Comparison of ENCODE assay signal across 18 cellular contexts in genomic region chr1:235008239-235008638, GRCh38.
DNase-seq lines count a peak whose midpoint lies in the region; ATAC-seq and TF ChIP-seq lines count a peak whose summit lies in the region.
"Had no signal": no experiment of that assay in that cellular context is flagged by ENCODE, and none has a peak within 500 bp of the region (broad histone marks: within the 10 kb centered on the region; RNA-seq: fewer than 3 reads in every experiment).

No MANE protein-coding gene starts in this region.

- no peaks in the 10 kb centered on the region for H3K27me3 ChIP-seq in CD8-positive, alpha-beta T cell (ENCODE audit: insufficient read depth, low read length)
- H3K27me3 ChIP-seq: cardiac muscle cell, MG63, tibial artery had no signal

- intact Hi-C loops in CD8-positive, alpha-beta T cell (cut with DNase I, micrococcal nuclease) = loop anchor here in 1 of 2 experiments (5.0 kb wide), 1 partner anchor 101 kb away; no protein-coding TSS in a partner anchor
- intact Hi-C loops in left colon (cut with DNase I, micrococcal nuclease) = no loop called here

- no peak for TF ChIP-seq CTCF in CD8-positive, alpha-beta T cell (IDR thresholded peaks at IDR 0.05)

- POLR2A ChIA-PET in CD8-positive, alpha-beta T cell (lab: Charles Lee) = interaction anchor here (1.2 kb wide), 1 partner anchor 35 kb away, joined by 3 read pairs; no protein-coding TSS in a partner anchor
- POLR2A ChIA-PET in activated naive CD8-positive, alpha-beta T cell treated with anti-CD3 and anti-CD28 coated beads, Interleukin-2, amount 10 ng/mL, durations not matched to agents 7 days and 5 days (lab: Charles Lee) = no interaction called here

- no peak for ATAC-seq in CD8-positive, alpha-beta T cell
- ATAC-seq in activated naive CD8-positive, alpha-beta T cell treated with anti-CD3 and anti-CD28 coated beads, Interleukin-2, amount 10 ng/mL, durations not matched to agents 7 days and 5 days (ENCODE audit: low read depth) = no peak
- ATAC-seq in left colon = peak; percentile 61
- ATAC-seq in HG03097 (IDR thresholded peaks at IDR 0.05; ENCODE audit: low FRiP score, unreplicated experiment) = no peak
- ATAC-seq: left cardiac atrium, SK-N-SH treated with all-trans-retinoic acid at 6 μM for 48 hours had no signal

- H3K4me3 ChIP-seq in CD8-positive, alpha-beta T cell (ENCODE audit: low read depth, low read length) = no peak overlapping the region
- H3K4me3 ChIP-seq: cardiac muscle cell, MG63, PC-9, tibial artery had no signal

- no peaks in the 10 kb centered on the region for H3K9me3 Mint-ChIP-seq in CD8-positive, alpha-beta T cell
- H3K9me3 Mint-ChIP-seq in IgD-negative memory B cell = peaks cover 0 to 1% (median 0%) of the 10 kb centered on the region in 3 donors
- H3K9me3 Mint-ChIP-seq in activated naive CD8-positive, alpha-beta T cell treated with anti-CD3 and anti-CD28 coated beads, Interleukin-2, amount 10 ng/mL, durations not matched to agents 7 days and 5 days = peaks cover 8% of the 10 kb centered on the region

- CTCF ChIA-PET in CD8-positive, alpha-beta T cell (lab: Charles Lee) = no interaction called here

- H3K4me1 ChIP-seq in CD8-positive, alpha-beta T cell (ENCODE audit: insufficient read depth, low read length) = peaks cover 25% of the 10 kb centered on the region

- no peaks in the 10 kb centered on the region for H3K9me3 ChIP-seq in CD8-positive, alpha-beta T cell (ENCODE audit: low read length)
- H3K9me3 ChIP-seq: MG63 had no signal

- DNase-seq in CD8-positive, alpha-beta T cell = no peak
- no peak for DNase-seq in activated naive CD8-positive, alpha-beta T cell treated with anti-CD3 and anti-CD28 coated beads, Interleukin-2, amount 10 ng/mL, durations not matched to agents 7 days and 5 days
- DNase-seq in left colon = no peak
- no peak for DNase-seq in T-helper 9 cell
- no peak for DNase-seq in germinal center (ENCODE audit: low spot score)
- DNase-seq: DMS153; effector CD8-positive, alpha-beta T cell; left cardiac atrium; MG63; NCI-H187 treated with DMSO at 0.1 percent for 48 hours; NCI-H524; PC-9; posterior cingulate gyrus; tibial artery had no signal

- H3K27me3 Mint-ChIP-seq in CD8-positive, alpha-beta T cell (ENCODE audit: low read depth) = no peaks in the 10 kb centered on the region
- H3K27me3 Mint-ChIP-seq in IgD-negative memory B cell = no peaks in the 10 kb centered on the region
- no peaks in the 10 kb centered on the region for H3K27me3 Mint-ChIP-seq in activated naive CD8-positive, alpha-beta T cell treated with anti-CD3 and anti-CD28 coated beads, Interleukin-2, amount 10 ng/mL, durations not matched to agents 7 days and 5 days

- H3K27ac ChIP-seq in CD8-positive, alpha-beta T cell (ENCODE audit: low read depth, low read length) = no peak overlapping the region
- H3K27ac ChIP-seq: cardiac muscle cell, PC-9, tibial artery had no signal

- no peaks in the 10 kb centered on the region for H3K36me3 ChIP-seq in CD8-positive, alpha-beta T cell (ENCODE audit: insufficient read depth, low read length)
- H3K36me3 ChIP-seq: cardiac muscle cell, MG63, tibial artery had no signal

- peak overlapping the region; percentile 64 for H3K27ac Mint-ChIP-seq in CD8-positive, alpha-beta T cell
- H3K27ac Mint-ChIP-seq in IgD-negative memory B cell = peak overlapping the region; percentile 17 to 68 (median 45)
- peak overlapping the region; percentile 64 for H3K27ac Mint-ChIP-seq in activated naive CD8-positive, alpha-beta T cell treated with anti-CD3 and anti-CD28 coated beads, Interleukin-2, amount 10 ng/mL, durations not matched to agents 7 days and 5 days

- no peak overlapping the region for H3K4me3 Mint-ChIP-seq in CD8-positive, alpha-beta T cell
- no peak overlapping the region for H3K4me3 Mint-ChIP-seq in IgD-negative memory B cell
- H3K4me3 Mint-ChIP-seq in activated naive CD8-positive, alpha-beta T cell treated with anti-CD3 and anti-CD28 coated beads, Interleukin-2, amount 10 ng/mL, durations not matched to agents 7 days and 5 days = no peak overlapping the region

- H3K36me3 Mint-ChIP-seq in CD8-positive, alpha-beta T cell = no peaks in the 10 kb centered on the region
- peaks cover 3% of the 10 kb centered on the region for H3K36me3 Mint-ChIP-seq in IgD-negative memory B cell
- peaks cover 24% of the 10 kb centered on the region for H3K36me3 Mint-ChIP-seq in activated naive CD8-positive, alpha-beta T cell treated with anti-CD3 and anti-CD28 coated beads, Interleukin-2, amount 10 ng/mL, durations not matched to agents 7 days and 5 days

- peaks cover 43% of the 10 kb centered on the region for H3K4me1 Mint-ChIP-seq in CD8-positive, alpha-beta T cell (ENCODE audit: low read depth)
- H3K4me1 Mint-ChIP-seq in IgD-negative memory B cell = peaks cover 50 to 65% (median 60%) of the 10 kb centered on the region in 3 donors
- peaks cover 68% of the 10 kb centered on the region for H3K4me1 Mint-ChIP-seq in activated naive CD8-positive, alpha-beta T cell treated with anti-CD3 and anti-CD28 coated beads, Interleukin-2, amount 10 ng/mL, durations not matched to agents 7 days and 5 days
